In genomic region chr11:124783002-124783401, GRCh38 we compare ENCODE assay signal across 39 cellular contexts. TPM values are rescaled to one million over a fixed set of nuclear protein-coding genes. Genes with fewer than 3 reads are reported as not detected.
"Had no signal": no experiment of that assay in that cellular context is flagged by ENCODE, and none has a peak within 500 bp of the region (broad histone marks: within the 10 kb centered on the region; RNA-seq: fewer than 3 reads in every experiment).

No MANE protein-coding gene starts in this region.

- H3K36me3 Mint-ChIP-seq: activated naive CD4-positive, alpha-beta T cell treated with anti-CD3 and anti-CD28 coated beads, Interleukin-2, amount 50 U/mL, for 24 hours; activated naive CD4-positive, alpha-beta T cell treated with anti-CD3 and anti-CD28 coated beads, Interleukin-2, amount 50 U/mL, for 72 hours; activated naive CD8-positive, alpha-beta T cell had no signal

- H3K4me3 Mint-ChIP-seq: activated naive CD4-positive, alpha-beta T cell treated with anti-CD3 and anti-CD28 coated beads for 36 hours; activated naive CD4-positive, alpha-beta T cell treated with anti-CD3 and anti-CD28 coated beads, Interleukin-2, amount 10 ng/mL, durations not matched to agents 7 days and 5 days; activated naive CD4-positive, alpha-beta T cell treated with anti-CD3 and anti-CD28 coated beads, Interleukin-2, amount 50 U/mL, for 24 hours; activated naive CD8-positive, alpha-beta T cell; activated naive CD8-positive, alpha-beta T cell treated with anti-CD3 and anti-CD28 coated beads for 36 hours; activated naive CD8-positive, alpha-beta T cell treated with anti-CD3 and anti-CD28 coated beads, Interleukin-2, amount 10 ng/mL, durations not matched to agents 7 days and 5 days; activated naive CD8-positive, alpha-beta T cell treated with anti-CD3 and anti-CD28 coated beads, Interleukin-2, amount 50 U/mL, for 24 hours; activated T-cell treated with anti-CD3 and anti-CD28 coated beads, Interleukin-2, amount 50 U/mL, for 24 hours; activated T-cell treated with anti-CD3 and anti-CD28 coated beads, Interleukin-2, amount 50 U/mL, for 4 hours; activated T-cell treated with anti-CD3 and anti-CD28 coated beads, Interleukin-2, amount 50 U/mL, for 72 hours; activated T-helper 1 cell treated with anti-CD3 and anti-CD28 coated beads, Interleukin-12 subunit alpha, Interleukin-12 subunit beta, Interleukin-2, Interleukin-4 antibody, amounts not matched to agents 30 ng/mL and 10 ng/mL and 1 ng/mL, durations not matched to agents 14 hours and 24 hours and 36 hours; activated T-helper 17 cell treated with anti-CD3 and anti-CD28 coated beads, Interleukin-2, amount 50 U/mL, for 72 hours; brain; central memory CD8-positive, alpha-beta T cell had no signal

- H3K4me1 ChIP-seq: adrenal gland, ascending aorta, breast epithelium had no signal

- H3K27me3 ChIP-seq: adrenal gland, ascending aorta, body of pancreas, brain microvascular endothelial cell, breast epithelium, cardiac muscle cell had no signal

- H3K27ac Mint-ChIP-seq: activated naive CD4-positive, alpha-beta T cell treated with anti-CD3 and anti-CD28 coated beads for 36 hours; activated naive CD4-positive, alpha-beta T cell treated with anti-CD3 and anti-CD28 coated beads, Interleukin-2, amount 10 ng/mL, durations not matched to agents 7 days and 5 days; activated naive CD4-positive, alpha-beta T cell treated with anti-CD3 and anti-CD28 coated beads, Interleukin-2, amount 50 U/mL, for 24 hours; activated naive CD4-positive, alpha-beta T cell treated with anti-CD3 and anti-CD28 coated beads, Interleukin-2, amount 50 U/mL, for 72 hours; activated naive CD8-positive, alpha-beta T cell; activated naive CD8-positive, alpha-beta T cell treated with anti-CD3 and anti-CD28 coated beads for 36 hours; activated naive CD8-positive, alpha-beta T cell treated with anti-CD3 and anti-CD28 coated beads, Interleukin-2, amount 10 ng/mL, durations not matched to agents 7 days and 5 days; activated naive CD8-positive, alpha-beta T cell treated with anti-CD3 and anti-CD28 coated beads, Interleukin-2, amount 50 U/mL, for 24 hours; activated T-cell treated with anti-CD3 and anti-CD28 coated beads, Interleukin-2, amount 50 U/mL, for 24 hours; activated T-cell treated with anti-CD3 and anti-CD28 coated beads, Interleukin-2, amount 50 U/mL, for 72 hours; activated T-helper 1 cell treated with anti-CD3 and anti-CD28 coated beads, Interleukin-12 subunit alpha, Interleukin-12 subunit beta, Interleukin-2, Interleukin-4 antibody, amounts not matched to agents 30 ng/mL and 10 ng/mL and 1 ng/mL, durations not matched to agents 14 hours and 24 hours and 36 hours; activated T-helper 17 cell treated with anti-CD3 and anti-CD28 coated beads, Interleukin-2, amount 50 U/mL, for 72 hours; activated T-helper 2 cell treated with anti-CD3 and anti-CD28 coated beads, Interferon-gamma antibody, Interleukin-2, Interleukin-4, amounts not matched to agents 10 μg/mL and 5 μg/mL and 100 μg/mL, durations not matched to agents 14 hours and 24 hours and 36 hours; brain had no signal

- H3K36me3 ChIP-seq: adrenal gland, ascending aorta, brain microvascular endothelial cell, breast epithelium, cardiac muscle cell had no signal

- H3K9me3 Mint-ChIP-seq: activated naive CD4-positive, alpha-beta T cell treated with anti-CD3 and anti-CD28 coated beads for 36 hours; activated naive CD4-positive, alpha-beta T cell treated with anti-CD3 and anti-CD28 coated beads, Interleukin-2, amount 10 ng/mL, durations not matched to agents 7 days and 5 days; activated naive CD4-positive, alpha-beta T cell treated with anti-CD3 and anti-CD28 coated beads, Interleukin-2, amount 50 U/mL, for 24 hours; activated naive CD4-positive, alpha-beta T cell treated with anti-CD3 and anti-CD28 coated beads, Interleukin-2, amount 50 U/mL, for 72 hours; activated naive CD8-positive, alpha-beta T cell treated with anti-CD3 and anti-CD28 coated beads for 36 hours; activated naive CD8-positive, alpha-beta T cell treated with anti-CD3 and anti-CD28 coated beads, Interleukin-2, amount 10 ng/mL, durations not matched to agents 7 days and 5 days; activated naive CD8-positive, alpha-beta T cell treated with anti-CD3 and anti-CD28 coated beads, Interleukin-2, amount 50 U/mL, for 24 hours; activated T-cell treated with anti-CD3 and anti-CD28 coated beads, Interleukin-2, amount 50 U/mL, for 24 hours; activated T-cell treated with anti-CD3 and anti-CD28 coated beads, Interleukin-2, amount 50 U/mL, for 4 hours; activated T-cell treated with anti-CD3 and anti-CD28 coated beads, Interleukin-2, amount 50 U/mL, for 72 hours; activated T-helper 1 cell treated with anti-CD3 and anti-CD28 coated beads, Interleukin-12 subunit alpha, Interleukin-12 subunit beta, Interleukin-2, Interleukin-4 antibody, amounts not matched to agents 30 ng/mL and 10 ng/mL and 1 ng/mL, durations not matched to agents 14 hours and 24 hours and 36 hours; activated T-helper 17 cell treated with anti-CD3 and anti-CD28 coated beads, Interleukin-2, amount 50 U/mL, for 72 hours; activated T-helper 2 cell treated with anti-CD3 and anti-CD28 coated beads, Interferon-gamma antibody, Interleukin-2, Interleukin-4, amounts not matched to agents 10 μg/mL and 5 μg/mL and 100 μg/mL, durations not matched to agents 14 hours and 24 hours and 36 hours; brain; central memory CD8-positive, alpha-beta T cell had no signal

- ATAC-seq: activated naive CD4-positive, alpha-beta T cell treated with anti-CD3 and anti-CD28 coated beads, Interleukin-2, amount 50 U/mL, for 72 hours; activated naive CD8-positive, alpha-beta T cell treated with anti-CD3 and anti-CD28 coated beads, Interleukin-2, amount 50 U/mL, for 24 hours; activated T-cell treated with anti-CD3 and anti-CD28 coated beads, Interleukin-2, amount 50 U/mL, for 4 hours; activated T-cell treated with anti-CD3 and anti-CD28 coated beads, Interleukin-2, amount 50 U/mL, for 72 hours; activated T-helper 17 cell treated with anti-CD3 and anti-CD28 coated beads, Interleukin-2, amount 50 U/mL, for 72 hours; body of pancreas had no signal

- H3K27ac ChIP-seq: adrenal gland, ascending aorta, body of pancreas, brain microvascular endothelial cell, breast epithelium, cardiac muscle cell had no signal

- H3K4me3 ChIP-seq: adrenal gland, ascending aorta, body of pancreas, breast epithelium, cardiac muscle cell had no signal

- H3K27me3 Mint-ChIP-seq: activated naive CD4-positive, alpha-beta T cell treated with anti-CD3 and anti-CD28 coated beads, Interleukin-2, amount 10 ng/mL, durations not matched to agents 7 days and 5 days; activated naive CD4-positive, alpha-beta T cell treated with anti-CD3 and anti-CD28 coated beads, Interleukin-2, amount 50 U/mL, for 24 hours; activated naive CD8-positive, alpha-beta T cell; activated naive CD8-positive, alpha-beta T cell treated with anti-CD3 and anti-CD28 coated beads for 36 hours; activated naive CD8-positive, alpha-beta T cell treated with anti-CD3 and anti-CD28 coated beads, Interleukin-2, amount 10 ng/mL, durations not matched to agents 7 days and 5 days; activated naive CD8-positive, alpha-beta T cell treated with anti-CD3 and anti-CD28 coated beads, Interleukin-2, amount 50 U/mL, for 24 hours; activated T-cell treated with anti-CD3 and anti-CD28 coated beads, Interleukin-2, amount 50 U/mL, for 24 hours; activated T-helper 17 cell treated with anti-CD3 and anti-CD28 coated beads, Interleukin-2, amount 50 U/mL, for 72 hours; brain; central memory CD8-positive, alpha-beta T cell had no signal

- H3K4me1 Mint-ChIP-seq: central memory CD8-positive, alpha-beta T cell had no signal

- DNase-seq: activated effector memory CD4-positive, alpha-beta T cell treated with anti-CD3 and anti-CD28 coated beads, Interleukin-2, amount 50 U/mL, for 16 hours; activated effector memory CD4-positive, alpha-beta T cell treated with Interleukin-2 at 50 U/mL for 16 hours; activated gamma-delta T cell; activated gamma-delta T cell treated with Interleukin-2 at 50 U/mL for 16 hours; activated naive CD4-positive, alpha-beta T cell; activated naive CD4-positive, alpha-beta T cell treated with anti-CD3 and anti-CD28 coated beads for 36 hours; activated naive CD4-positive, alpha-beta T cell treated with anti-CD3 and anti-CD28 coated beads, Interleukin-2, amount 10 ng/mL, durations not matched to agents 7 days and 5 days; activated naive CD4-positive, alpha-beta T cell treated with anti-CD3 and anti-CD28 coated beads, Interleukin-2, amount 50 U/mL, for 16 hours; activated naive CD4-positive, alpha-beta T cell treated with Interleukin-2 at 50 U/mL for 16 hours; activated naive CD8-positive, alpha-beta T cell treated with anti-CD3 and anti-CD28 coated beads for 36 hours; activated naive CD8-positive, alpha-beta T cell treated with anti-CD3 and anti-CD28 coated beads, Interleukin-2, amount 10 ng/mL, durations not matched to agents 7 days and 5 days; activated naive CD8-positive, alpha-beta T cell treated with anti-CD3 and anti-CD28 coated beads, Interleukin-2, amount 50 U/mL, for 24 hours; activated T-cell treated with anti-CD3 and anti-CD28 coated beads, Interleukin-2, amount 50 U/mL, for 24 hours; activated T-cell treated with anti-CD3 and anti-CD28 coated beads, Interleukin-2, amount 50 U/mL, for 4 hours; activated T-cell treated with anti-CD3 and anti-CD28 coated beads, Interleukin-2, amount 50 U/mL, for 48 hours; activated T-cell treated with anti-CD3 and anti-CD28 coated beads, Interleukin-2, amount 50 U/mL, for 72 hours; adrenal gland; amniotic stem cell; amygdala; anterior cingulate cortex; aorta; body of pancreas; brain microvascular endothelial cell; caudate nucleus; central memory CD4-positive, alpha-beta T cell; cerebellar nuclear complex had no signal

- H3K9me3 ChIP-seq: adrenal gland, ascending aorta, body of pancreas, breast epithelium had no signal

RNA-seq across cellular contexts. Expression of gene ESAM, which starts 20.9 kb away (rescaled TPM):
- total RNA-seq: bronchial epithelial cell had no signal

RNA-seq across cellular contexts. Expression of gene VSIG2, which starts 30.9 kb away (rescaled TPM):
- total RNA-seq: activated naive CD4-positive, alpha-beta T cell treated with anti-CD3 and anti-CD28 coated beads, Interleukin-2, amount 50 U/mL, for 72 hours; activated T-cell treated with anti-CD3 and anti-CD28 coated beads, Interleukin-2, amount 50 U/mL, for 4 hours; activated T-helper 1 cell treated with anti-CD3 and anti-CD28 coated beads, Interleukin-12 subunit alpha, Interleukin-12 subunit beta, Interleukin-2, Interleukin-4 antibody, amounts not matched to agents 30 ng/mL and 10 ng/mL and 1 ng/mL, durations not matched to agents 14 hours and 24 hours and 36 hours; activated T-helper 17 cell treated with anti-CD3 and anti-CD28 coated beads, Interleukin-2, amount 50 U/mL, for 72 hours; activated T-helper 2 cell treated with anti-CD3 and anti-CD28 coated beads, Interferon-gamma antibody, Interleukin-2, Interleukin-4, amounts not matched to agents 10 μg/mL and 5 μg/mL and 100 μg/mL, durations not matched to agents 14 hours and 24 hours and 36 hours; ascending aorta; cardiac muscle cell; chondrocyte had no signal
- polyA plus RNA-seq: cardiac muscle cell had no signal

RNA-seq across cellular contexts. Expression of gene NRGN, which starts 43.3 kb away (rescaled TPM):
- total RNA-seq: body of pancreas, bronchial epithelial cell had no signal
